In genomic region chr2:180690611-180691010, GRCh38 we compare ENCODE assay signal across 29 cellular contexts.
DNase-seq lines count a peak whose midpoint lies in the region; ATAC-seq, FAIRE-seq and TF ChIP-seq lines count a peak whose summit lies in the region.
"Had no signal": no experiment of that assay in that cellular context is flagged by ENCODE, and none has a peak within 500 bp of the region (broad histone marks: within the 10 kb centered on the region; RNA-seq: fewer than 3 reads in every experiment).

No MANE protein-coding gene starts in this region.

- no peaks in the 10 kb centered on the region for H3K79me2 ChIP-seq in mesendoderm (ENCODE audit: control insufficient read depth, insufficient read depth, low read length)
- H3K79me2 ChIP-seq: hepatocyte had no signal

- no peak overlapping the region for H3K4me3 ChIP-seq in bronchial epithelial cell (ENCODE audit: low read depth, low read length)
- no peak overlapping the region for H3K4me3 ChIP-seq in mesendoderm (ENCODE audit: low read length)
- H3K4me3 ChIP-seq in ascending aorta: no peak overlapping the region
- H3K4me3 ChIP-seq: dorsolateral prefrontal cortex, gastrocnemius medialis, hepatocyte, left ventricle myocardium inferior, ovary, suprapubic skin had no signal

- H3K36me3 Mint-ChIP-seq in nephron progenitor cell (ENCODE audit: low read depth): no peaks in the 10 kb centered on the region
- H3K36me3 Mint-ChIP-seq: activated naive CD4-positive, alpha-beta T cell treated with anti-CD3 and anti-CD28 coated beads, Interleukin-2, amount 10 ng/mL, durations not matched to agents 7 days and 5 days; natural killer cell; stimulated activated naive B cell treated with anti-CD40 and anti-IgM and Interleukin-4, amounts not matched to agents 10 μg/mL and 1 μg/mL and 100 μg/mL, for 72 hours had no signal

- H3K4me1 ChIP-seq in foreskin keratinocyte (no peaks in the 10 kb centered on the region), mesendoderm (ENCODE audit: control insufficient read depth, low read depth, low read length) (no peaks in the 10 kb centered on the region), ascending aorta (no peaks in the 10 kb centered on the region)
- H3K4me1 ChIP-seq: gastrocnemius medialis, left ventricle myocardium inferior had no signal

- peak; percentile 87 for ATAC-seq in foreskin keratinocyte
- ATAC-seq in GM19035 (IDR thresholded peaks at IDR 0.05; ENCODE audit: unreplicated experiment): no peak
- ATAC-seq: gastrocnemius medialis; natural killer cell; stimulated activated naive B cell treated with anti-CD40 and anti-IgM and Interleukin-4, amounts not matched to agents 10 μg/mL and 1 μg/mL and 100 μg/mL, for 72 hours had no signal

- no peak overlapping the region for H3K23ac ChIP-seq in mesendoderm (ENCODE audit: low read length)

- no peak overlapping the region for H4K8ac ChIP-seq in mesendoderm (ENCODE audit: low read depth, low read length)

- no peak for FAIRE-seq in bronchial epithelial cell (lab: Jason Lieb, UNC)

- H3K4me3 Mint-ChIP-seq in nephron progenitor cell: no peak overlapping the region
- H3K4me3 Mint-ChIP-seq: activated CD4-positive, alpha-beta T cell treated with anti-CD3 and anti-CD28 coated beads, Interleukin-2, amount 10 ng/mL, durations not matched to agents 7 days and 5 days; activated naive CD4-positive, alpha-beta T cell treated with anti-CD3 and anti-CD28 coated beads, Interleukin-2, amount 10 ng/mL, durations not matched to agents 7 days and 5 days; activated T-helper 1 cell treated with anti-CD3 and anti-CD28 coated beads, Interleukin-12 subunit alpha, Interleukin-12 subunit beta, Interleukin-2, Interleukin-4 antibody, amounts not matched to agents 30 ng/mL and 10 ng/mL and 1 ng/mL, durations not matched to agents 14 hours and 24 hours and 36 hours; natural killer cell; stimulated activated naive B cell treated with anti-CD40 and anti-IgM and Interleukin-4, amounts not matched to agents 10 μg/mL and 1 μg/mL and 100 μg/mL, for 72 hours had no signal

- TF ChIP-seq CTCF in bronchial epithelial cell (IDR thresholded peaks at IDR 0.05; ENCODE audit: insufficient read depth, low read length, severe bottlenecking) (no peak), foreskin keratinocyte (conservative IDR thresholded peaks at IDR 0.05) (no peak), nephron progenitor cell (IDR thresholded peaks at IDR 0.05) (no peak), ascending aorta (IDR thresholded peaks at IDR 0.05) (no peak)

- no peak overlapping the region for H3K56ac ChIP-seq in mesendoderm (ENCODE audit: low read length)

- no peaks in the 10 kb centered on the region for H3K9me3 Mint-ChIP-seq in nephron progenitor cell
- H3K9me3 Mint-ChIP-seq: activated CD4-positive, alpha-beta T cell treated with anti-CD3 and anti-CD28 coated beads, Interleukin-2, amount 10 ng/mL, durations not matched to agents 7 days and 5 days; activated naive CD4-positive, alpha-beta T cell treated with anti-CD3 and anti-CD28 coated beads, Interleukin-2, amount 10 ng/mL, durations not matched to agents 7 days and 5 days; activated T-helper 1 cell treated with anti-CD3 and anti-CD28 coated beads, Interleukin-12 subunit alpha, Interleukin-12 subunit beta, Interleukin-2, Interleukin-4 antibody, amounts not matched to agents 30 ng/mL and 10 ng/mL and 1 ng/mL, durations not matched to agents 14 hours and 24 hours and 36 hours; natural killer cell; stimulated activated naive B cell treated with anti-CD40 and anti-IgM and Interleukin-4, amounts not matched to agents 10 μg/mL and 1 μg/mL and 100 μg/mL, for 72 hours had no signal

- H2BK120ac ChIP-seq in mesendoderm (ENCODE audit: low read depth, low read length): no peak overlapping the region

- H3K27me3 ChIP-seq in bronchial epithelial cell (ENCODE audit: control insufficient read depth, insufficient read depth, low read length) (no peaks in the 10 kb centered on the region), foreskin keratinocyte (no peaks in the 10 kb centered on the region), mesendoderm (ENCODE audit: insufficient read depth, low read length, poor library complexity) (no peaks in the 10 kb centered on the region), ascending aorta (no peaks in the 10 kb centered on the region)
- H3K27me3 ChIP-seq: dorsolateral prefrontal cortex, gastrocnemius medialis, hepatocyte, ovary, suprapubic skin had no signal

- no peak overlapping the region for H4K5ac ChIP-seq in mesendoderm (ENCODE audit: low read length)

- H2BK5ac ChIP-seq in mesendoderm (ENCODE audit: low read length): no peak overlapping the region

- H3K27ac ChIP-seq in foreskin keratinocyte: no peak overlapping the region
- no peak overlapping the region for H3K27ac ChIP-seq in mesendoderm (ENCODE audit: low read depth, low read length)
- H3K27ac ChIP-seq in ascending aorta: no peak overlapping the region
- H3K27ac ChIP-seq: dorsolateral prefrontal cortex, gastrocnemius medialis, hepatocyte, left ventricle myocardium inferior, ovary, suprapubic skin, WERI-Rb-1 had no signal

- no peak overlapping the region for H3K9ac ChIP-seq in mesendoderm (ENCODE audit: low read length)

- H3K79me1 ChIP-seq in mesendoderm (ENCODE audit: low read length): no peaks in the 10 kb centered on the region

- H3K4me2 ChIP-seq in mesendoderm (ENCODE audit: low read length): no peak overlapping the region
- H3K4me2 ChIP-seq: hepatocyte had no signal

- H2BK15ac ChIP-seq in mesendoderm (replicated peaks; ENCODE audit: low read depth): no peak overlapping the region

- H3K18ac ChIP-seq in mesendoderm (ENCODE audit: low read length): no peak overlapping the region

- H2AK5ac ChIP-seq in mesendoderm (ENCODE audit: low read length): no peak overlapping the region

- intact Hi-C loops in ascending aorta (cut with DNase I): no loop called here

- peak; percentile 16 for DNase-seq in AG08395 (ENCODE audit: low spot score)
- peak; percentile 43 for DNase-seq in LHCN-M2 (ENCODE audit: low read depth)
- DNase-seq in bronchial epithelial cell (ENCODE audit: low read depth): peak; percentile 87
- peak; percentile 56 to 75 for DNase-seq in foreskin keratinocyte
- no peak for DNase-seq in nephron progenitor cell
- DNase-seq in mesendoderm: no peak
- no peak for DNase-seq in ascending aorta (ENCODE audit: low spot score in 2 of 2)
- DNase-seq: activated CD4-positive, alpha-beta T cell treated with anti-CD3 and anti-CD28 coated beads, Interleukin-2, amount 10 ng/mL, durations not matched to agents 7 days and 5 days; activated naive CD4-positive, alpha-beta T cell treated with anti-CD3 and anti-CD28 coated beads, Interleukin-2, amount 10 ng/mL, durations not matched to agents 7 days and 5 days; C1 segment of cervical spinal cord; central memory CD4-positive, alpha-beta T cell; dorsolateral prefrontal cortex; gastrocnemius medialis; KBM-7; left ventricle myocardium inferior; midbrain; MV-4-11; natural killer cell; NCI-H187; NCI-H526 treated with DMSO at 0.1 percent for 48 hours; ovary; stimulated activated CD4-positive, alpha-beta T cell treated with anti-CD3 and anti-CD28 coated beads, Interleukin-12 subunit alpha, Interleukin-12 subunit beta, amount 100 ng/mL, for 4 hours; stimulated activated CD4-positive, alpha-beta T cell treated with anti-CD3 and anti-CD28 coated beads, Interleukin-4, amount 100 ng/mL, for 24 hours; stimulated activated naive B cell treated with anti-CD40 and anti-IgM and Interleukin-4, amounts not matched to agents 10 μg/mL and 1 μg/mL and 100 μg/mL, for 72 hours; WERI-Rb-1 had no signal

- H3K36me3 ChIP-seq in bronchial epithelial cell (ENCODE audit: control insufficient read depth, insufficient read depth, low read length) (no peaks in the 10 kb centered on the region), mesendoderm (ENCODE audit: control insufficient read depth, insufficient read depth, low read length) (no peaks in the 10 kb centered on the region), ascending aorta (no peaks in the 10 kb centered on the region)
- H3K36me3 ChIP-seq: gastrocnemius medialis, left ventricle myocardium inferior, ovary, suprapubic skin, WERI-Rb-1 had no signal

- no peak overlapping the region for H3K4ac ChIP-seq in mesendoderm (ENCODE audit: low read depth, low read length)

- H3K27me3 Mint-ChIP-seq in nephron progenitor cell (ENCODE audit: low read depth, poor library complexity): peaks cover 3% of the 10 kb centered on the region
- H3K27me3 Mint-ChIP-seq: activated naive CD4-positive, alpha-beta T cell treated with anti-CD3 and anti-CD28 coated beads, Interleukin-2, amount 10 ng/mL, durations not matched to agents 7 days and 5 days; stimulated activated naive B cell treated with anti-CD40 and anti-IgM and Interleukin-4, amounts not matched to agents 10 μg/mL and 1 μg/mL and 100 μg/mL, for 72 hours had no signal

- no peaks in the 10 kb centered on the region for H3K4me1 Mint-ChIP-seq in nephron progenitor cell
- H3K4me1 Mint-ChIP-seq: activated CD4-positive, alpha-beta T cell treated with anti-CD3 and anti-CD28 coated beads, Interleukin-2, amount 10 ng/mL, durations not matched to agents 7 days and 5 days; activated naive CD4-positive, alpha-beta T cell treated with anti-CD3 and anti-CD28 coated beads, Interleukin-2, amount 10 ng/mL, durations not matched to agents 7 days and 5 days; natural killer cell; stimulated activated naive B cell treated with anti-CD40 and anti-IgM and Interleukin-4, amounts not matched to agents 10 μg/mL and 1 μg/mL and 100 μg/mL, for 72 hours had no signal

- H3K27ac Mint-ChIP-seq in nephron progenitor cell: no peak overlapping the region
- H3K27ac Mint-ChIP-seq: activated CD4-positive, alpha-beta T cell treated with anti-CD3 and anti-CD28 coated beads, Interleukin-2, amount 10 ng/mL, durations not matched to agents 7 days and 5 days; activated naive CD4-positive, alpha-beta T cell treated with anti-CD3 and anti-CD28 coated beads, Interleukin-2, amount 10 ng/mL, durations not matched to agents 7 days and 5 days; activated T-helper 1 cell treated with anti-CD3 and anti-CD28 coated beads, Interleukin-12 subunit alpha, Interleukin-12 subunit beta, Interleukin-2, Interleukin-4 antibody, amounts not matched to agents 30 ng/mL and 10 ng/mL and 1 ng/mL, durations not matched to agents 14 hours and 24 hours and 36 hours; natural killer cell; stimulated activated naive B cell treated with anti-CD40 and anti-IgM and Interleukin-4, amounts not matched to agents 10 μg/mL and 1 μg/mL and 100 μg/mL, for 72 hours had no signal

- H3K9me3 ChIP-seq in ascending aorta: no peaks in the 10 kb centered on the region
- H3K9me3 ChIP-seq: gastrocnemius medialis, left ventricle myocardium inferior, ovary, suprapubic skin had no signal

Comparison
In these comparisons a context has a peak if more than half of its experiments do, and no peak if none do; other contexts are left out.
1. DNase-seq: peak in AG08395 (single experiment), LHCN-M2 (single experiment), bronchial epithelial cell (single experiment) and foreskin keratinocyte (2 of 2); none in nephron progenitor cell (single experiment), mesendoderm (single experiment) and ascending aorta (0 of 2).